ENCODE assay signal across 12 cellular contexts in the genomic region with DNA sequence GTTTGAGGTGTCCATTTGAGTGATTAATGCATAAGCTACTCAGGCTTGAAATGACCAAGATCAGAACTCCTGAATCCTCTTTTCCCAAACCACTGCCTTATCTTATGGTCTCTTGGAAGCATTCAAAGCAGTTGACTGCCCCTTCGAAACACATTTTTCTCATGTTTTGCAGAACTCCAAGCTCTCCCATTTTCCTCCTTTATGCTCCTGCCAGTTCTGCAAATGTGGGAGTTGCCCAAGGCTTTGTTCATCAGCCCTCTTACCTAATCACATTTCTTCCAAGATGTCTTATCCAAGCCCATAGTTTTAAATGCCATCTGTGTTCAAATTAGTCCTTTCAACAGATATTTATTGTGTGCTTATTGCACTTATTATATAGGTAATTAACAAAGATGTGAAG. TPM values are rescaled to one million over a fixed set of nuclear protein-coding genes. Genes with fewer than 3 reads are reported as not detected.
DNase-seq lines count a peak whose midpoint lies in the region; ATAC-seq, FAIRE-seq and TF ChIP-seq lines count a peak whose summit lies in the region.
"Had no signal": no experiment of that assay in that cellular context is flagged by ENCODE, and none has a peak within 500 bp of the region (broad histone marks: within the 10 kb centered on the region; RNA-seq: fewer than 3 reads in every experiment).

No MANE protein-coding gene starts in this region.

- no peak overlapping the region for H3K4me2 ChIP-seq in IMR-90 (ENCODE audit: low read depth, low read length)

- WGBS in IMR-90 (ENCODE audit: extremely low coverage in 2 of 2, insufficient read length in 1 of 2), 2 experiments, result 100% methylated on average over 1 of the region's 1 CpG; no CpG with 5 or more reads in 1 of the 2 experiments

- TF ChIP-seq POLR2A in IMR-90 (IDR thresholded peaks at IDR 0.05; ENCODE audit: low read depth, low read length), result no peak
- no peak for TF ChIP-seq POLR2A in H54 (IDR thresholded peaks at IDR 0.05; ENCODE audit: low read depth, low read length)

- H4K8ac ChIP-seq in IMR-90 (ENCODE audit: low read depth in 2 of 2, low read length in 2 of 2), result no peak overlapping the region

- intact Hi-C loops in IMR-90 (cut with micrococcal nuclease), result no loop called here

- peaks cover 28 to 69% of the 10 kb centered on the region in 2 experiments for H3K79me1 ChIP-seq in IMR-90 (ENCODE audit: low read depth in 1 of 2, low read length in 2 of 2)

- no peak for ATAC-seq in IMR-90 (ENCODE audit: low read depth)
- ATAC-seq in activated naive CD8-positive, alpha-beta T cell treated with anti-CD3 and anti-CD28 coated beads, Interleukin-2, amount 50 U/mL, for 24 hours, result no peak
- no peak for ATAC-seq in natural killer cell treated with Interleukin-12 subunit alpha and Interleukin-12 subunit beta and Interleukin-15 and Interleukin-18, amount 100 ng/mL, for 72 hours

- H2BK15ac ChIP-seq in IMR-90 (ENCODE audit: low read depth, low read length), result no peak overlapping the region

- no peak overlapping the region for H4K91ac ChIP-seq in IMR-90 (ENCODE audit: insufficient read depth, low read depth, low read length)

- H2BK20ac ChIP-seq in IMR-90 (ENCODE audit: low read depth, low read length), result no peak overlapping the region

- in situ Hi-C loops in IMR-90 (cut with MboI; ENCODE audit: low sequenced_read_pairs), result loop anchor here (5.0 kb wide), 1 partner anchor 130 kb away; the partner anchor contains the start of gene KLHDC2

- peaks cover 8% of the 10 kb centered on the region; the same call in 1 of the 2 replicates for H3K36me3 ChIP-seq in IMR-90 (ENCODE audit: control insufficient read depth, insufficient read depth, low read length)
- H3K36me3 ChIP-seq: uterus had no signal

- no peak overlapping the region for H3K4me3 ChIP-seq in IMR-90 (ENCODE audit: insufficient read depth, low read depth, low read length)
- H3K4me3 ChIP-seq: MG63, uterus had no signal

- H3K27me3 ChIP-seq in IMR-90 (ENCODE audit: control insufficient read depth, insufficient read depth, low read length), result no peaks in the 10 kb centered on the region
- H3K27me3 ChIP-seq: MG63, uterus had no signal

- H3K4me1 Mint-ChIP-seq in T-helper 2 cell treated with Interferon-gamma antibody and Interleukin-4, amounts not matched to agents 5 μg/mL and 100 μg/mL, for 36 hours (ENCODE audit: low read depth), result peaks cover 29% of the 10 kb centered on the region
- peaks cover 51% of the 10 kb centered on the region for H3K4me1 Mint-ChIP-seq in activated naive CD8-positive, alpha-beta T cell treated with anti-CD3 and anti-CD28 coated beads, Interleukin-2, amount 50 U/mL, for 24 hours
- H3K4me1 Mint-ChIP-seq in natural killer cell treated with Interleukin-12 subunit alpha and Interleukin-12 subunit beta and Interleukin-15 and Interleukin-18, amount 100 ng/mL, for 72 hours (ENCODE audit: low read depth in 2 of 2), result peaks cover 26 to 52% of the 10 kb centered on the region in 2 donors

- no peak overlapping the region for H2AFZ ChIP-seq in IMR-90 (replicated peaks; ENCODE audit: low read length, poor library complexity)

- peak overlapping the region; percentile 54 for H3K4me3 Mint-ChIP-seq in T-helper 2 cell treated with Interferon-gamma antibody and Interleukin-4, amounts not matched to agents 5 μg/mL and 100 μg/mL, for 36 hours
- H3K4me3 Mint-ChIP-seq in activated naive CD8-positive, alpha-beta T cell treated with anti-CD3 and anti-CD28 coated beads, Interleukin-2, amount 50 U/mL, for 24 hours, result peak overlapping the region; percentile 99
- peak overlapping the region; percentile 99 for H3K4me3 Mint-ChIP-seq in natural killer cell treated with Interleukin-12 subunit alpha and Interleukin-12 subunit beta and Interleukin-15 and Interleukin-18, amount 100 ng/mL, for 72 hours

- dilution Hi-C loops in IMR-90 (cut with HindIII; ENCODE audit: low sequenced_read_pairs, unreplicated experiment), result no loop called here

- no peak overlapping the region for H2AK9ac ChIP-seq in IMR-90 (replicated peaks; ENCODE audit: low read depth, low read length, poor library complexity)

- TF ChIP-seq RAD21 in IMR-90 (IDR thresholded peaks at IDR 0.05; ENCODE audit: low read length), result no peak

- H3K9me1 ChIP-seq in IMR-90 (ENCODE audit: insufficient read depth, low read length), result peaks cover 8% of the 10 kb centered on the region

- POLR2A ChIA-PET in IMR-90 (lab: Charles Lee; ENCODE audit: unreplicated experiment), result no interaction called here

- H3K9me3 Mint-ChIP-seq in T-helper 2 cell treated with Interferon-gamma antibody and Interleukin-4, amounts not matched to agents 5 μg/mL and 100 μg/mL, for 36 hours, result no peaks in the 10 kb centered on the region
- H3K9me3 Mint-ChIP-seq in activated naive CD8-positive, alpha-beta T cell treated with anti-CD3 and anti-CD28 coated beads, Interleukin-2, amount 50 U/mL, for 24 hours, result no peaks in the 10 kb centered on the region
- no peaks in the 10 kb centered on the region for H3K9me3 Mint-ChIP-seq in natural killer cell treated with Interleukin-12 subunit alpha and Interleukin-12 subunit beta and Interleukin-15 and Interleukin-18, amount 100 ng/mL, for 72 hours

- H3K27me3 Mint-ChIP-seq in T-helper 2 cell treated with Interferon-gamma antibody and Interleukin-4, amounts not matched to agents 5 μg/mL and 100 μg/mL, for 36 hours (ENCODE audit: low read depth), result no peaks in the 10 kb centered on the region
- no peaks in the 10 kb centered on the region for H3K27me3 Mint-ChIP-seq in activated naive CD8-positive, alpha-beta T cell treated with anti-CD3 and anti-CD28 coated beads, Interleukin-2, amount 50 U/mL, for 24 hours
- H3K27me3 Mint-ChIP-seq in natural killer cell treated with Interleukin-12 subunit alpha and Interleukin-12 subunit beta and Interleukin-15 and Interleukin-18, amount 100 ng/mL, for 72 hours, result no peaks in the 10 kb centered on the region

- H3K4me1 ChIP-seq in IMR-90 (ENCODE audit: control insufficient read depth, insufficient read depth, low read length), result peaks cover 2% of the 10 kb centered on the region; the same call in 1 of the 2 replicates

- no peak overlapping the region for H2BK5ac ChIP-seq in IMR-90 (ENCODE audit: low read depth, low read length, poor library complexity, severe bottlenecking)

- CTCF ChIA-PET in IMR-90 (lab: Yijun Ruan, JAX), result no interaction called here

- no peak for DNase-seq in T-helper 2 cell treated with Interferon-gamma antibody and Interleukin-4, amounts not matched to agents 5 μg/mL and 100 μg/mL, for 36 hours (ENCODE audit: low spot score)
- DNase-seq in T-helper 2 cell (no peak), IMR-90 (no peak), foreskin melanocyte (no peak), SKM-1 (lab: John Stamatoyannopoulos, UW; ENCODE audit: unreplicated experiment) (no peak), H54 (ENCODE audit: insufficient read length, low spot score) (no peak)
- no peak for DNase-seq in activated naive CD8-positive, alpha-beta T cell treated with anti-CD3 and anti-CD28 coated beads, Interleukin-2, amount 50 U/mL, for 24 hours
- DNase-seq in natural killer cell treated with Interleukin-12 subunit alpha and Interleukin-12 subunit beta and Interleukin-15 and Interleukin-18, amount 100 ng/mL, for 72 hours (ENCODE audit: low spot score), result no peak
- DNase-seq: activated CD8-positive, alpha-beta memory T cell treated with anti-CD3 and anti-CD28 coated beads for 24 hours; MG63; posterior cingulate gyrus; uterus had no signal

- no peak overlapping the region for H2AK5ac ChIP-seq in IMR-90 (ENCODE audit: low read depth, low read length)

- peak overlapping the region; percentile 59 for H3K27ac Mint-ChIP-seq in T-helper 2 cell treated with Interferon-gamma antibody and Interleukin-4, amounts not matched to agents 5 μg/mL and 100 μg/mL, for 36 hours
- peak overlapping the region; percentile 71 for H3K27ac Mint-ChIP-seq in activated naive CD8-positive, alpha-beta T cell treated with anti-CD3 and anti-CD28 coated beads, Interleukin-2, amount 50 U/mL, for 24 hours
- peak overlapping the region; percentile 90 to 96 for H3K27ac Mint-ChIP-seq in natural killer cell treated with Interleukin-12 subunit alpha and Interleukin-12 subunit beta and Interleukin-15 and Interleukin-18, amount 100 ng/mL, for 72 hours

- no peaks in the 10 kb centered on the region for H3K9me3 ChIP-seq in IMR-90 (ENCODE audit: control insufficient read depth, insufficient read depth, low read length)
- H3K9me3 ChIP-seq: MG63, uterus had no signal

- H3K9ac ChIP-seq in IMR-90 (ENCODE audit: low read depth, low read length), result no peak overlapping the region

- H3K14ac ChIP-seq in IMR-90 (replicated peaks; ENCODE audit: low read depth, low read length), result no peak overlapping the region

- no peak for FAIRE-seq in H54 (lab: Jason Lieb, UNC)

- no peak overlapping the region for H3K18ac ChIP-seq in IMR-90 (ENCODE audit: low read depth, low read length)

- H2BK120ac ChIP-seq in IMR-90 (ENCODE audit: low read depth, low read length), result no peak overlapping the region

- no peak for TF ChIP-seq CTCF in IMR-90 (conservative IDR thresholded peaks at IDR 0.05; ENCODE audit: low read depth, low read length)

- peaks cover 28% of the 10 kb centered on the region for H4K20me1 ChIP-seq in IMR-90 (ENCODE audit: insufficient read depth, low read length)

- peak overlapping the region; percentile 51 for H3K23ac ChIP-seq in IMR-90 (ENCODE audit: low read depth, low read length)

- peaks cover 32% of the 10 kb centered on the region for H3K36me3 Mint-ChIP-seq in T-helper 2 cell treated with Interferon-gamma antibody and Interleukin-4, amounts not matched to agents 5 μg/mL and 100 μg/mL, for 36 hours (ENCODE audit: low read depth)
- H3K36me3 Mint-ChIP-seq in activated naive CD8-positive, alpha-beta T cell treated with anti-CD3 and anti-CD28 coated beads, Interleukin-2, amount 50 U/mL, for 24 hours (ENCODE audit: low read depth), result peaks cover 52% of the 10 kb centered on the region
- H3K36me3 Mint-ChIP-seq in natural killer cell treated with Interleukin-12 subunit alpha and Interleukin-12 subunit beta and Interleukin-15 and Interleukin-18, amount 100 ng/mL, for 72 hours, result peaks cover 18% of the 10 kb centered on the region

- no peak overlapping the region for H3K56ac ChIP-seq in IMR-90 (ENCODE audit: extremely low read depth, insufficient read depth, low read length)

- H3K4ac ChIP-seq in IMR-90 (ENCODE audit: low read depth, low read length), result no peak overlapping the region

- H4K5ac ChIP-seq in IMR-90 (ENCODE audit: low read depth, low read length), result no peak overlapping the region

- BruUV-seq in IMR-90 (replicated peaks; lab: Mats Ljungman, UMichigan), result no TSS peak

- no peak overlapping the region for H3K27ac ChIP-seq in IMR-90 (ENCODE audit: insufficient read depth, low read length)

RNA-seq across cellular contexts. Expression of gene DNAAF2, which starts 1.8 kb away (rescaled TPM):
- 4.1 and 7.5 TPM in 2 replicates for total RNA-seq in IMR-90 (2012; rRNA removed)
- 4.7 and 4.9 TPM in 2 replicates for polyA plus RNA-seq in IMR-90 (2012; rRNA removed)
- 5.0 and 5.1 TPM in 2 replicates for polyA plus RNA-seq in IMR-90 (2012; cell fraction: cytosol; rRNA removed)
- polyA plus RNA-seq in IMR-90 (2012; cell fraction: nucleus; rRNA removed; ENCODE audit: low replicate concordance), result 2.1 and 3.5 TPM in 2 replicates
- 10 to 100 TPM in 1 of 2 donors, 1 to 10 TPM in 1; 6.2 to 11.9 TPM for total RNA-seq in natural killer cell treated with Interleukin-12 subunit alpha and Interleukin-12 subunit beta and Interleukin-15 and Interleukin-18, amount 100 ng/mL, for 72 hours

RNA-seq across cellular contexts. Expression of gene MGAT2, which starts 16.3 kb away (rescaled TPM):
- total RNA-seq in IMR-90 (2012; rRNA removed), result 67.6 and 73.6 TPM in 2 replicates
- 35.0 and 36.6 TPM in 2 replicates for polyA plus RNA-seq in IMR-90 (2012; rRNA removed)
- polyA plus RNA-seq in IMR-90 (2012; cell fraction: cytosol; rRNA removed), result 33.2 and 53.2 TPM in 2 replicates
- 8.3 and 10.4 TPM in 2 replicates for polyA plus RNA-seq in IMR-90 (2012; cell fraction: nucleus; rRNA removed; ENCODE audit: low replicate concordance)
- 10 to 100 TPM; 76.3 to 93.6 TPM for total RNA-seq in natural killer cell treated with Interleukin-12 subunit alpha and Interleukin-12 subunit beta and Interleukin-15 and Interleukin-18, amount 100 ng/mL, for 72 hours

RNA-seq across cellular contexts. Expression of gene RPL36AL, which starts 16.4 kb away (rescaled TPM):
- total RNA-seq in IMR-90 (2012; rRNA removed), result 129 and 249 TPM in 2 replicates
- 313 and 346 TPM in 2 replicates for polyA plus RNA-seq in IMR-90 (2012; rRNA removed)
- 59.6 and 120 TPM in 2 replicates for polyA plus RNA-seq in IMR-90 (2012; cell fraction: cytosol; rRNA removed)
- 7.6 and 69.5 TPM in 2 replicates for polyA plus RNA-seq in IMR-90 (2012; cell fraction: nucleus; rRNA removed; ENCODE audit: low replicate concordance)
- 100 to 1,000 TPM; 186 to 188 TPM for total RNA-seq in natural killer cell treated with Interleukin-12 subunit alpha and Interleukin-12 subunit beta and Interleukin-15 and Interleukin-18, amount 100 ng/mL, for 72 hours

RNA-seq across cellular contexts. Expression of gene LRR1, which starts 38.1 kb away (rescaled TPM):
- total RNA-seq in IMR-90 (2012; rRNA removed), result 20.8 and 28.3 TPM in 2 replicates
- 11.6 and 13.1 TPM in 2 replicates for polyA plus RNA-seq in IMR-90 (2012; rRNA removed)
- polyA plus RNA-seq in IMR-90 (2012; cell fraction: cytosol; rRNA removed), result 6.7 and 7.4 TPM in 2 replicates
- 2.3 and 4.7 TPM in 2 replicates for polyA plus RNA-seq in IMR-90 (2012; cell fraction: nucleus; rRNA removed; ENCODE audit: low replicate concordance)
- 10 to 100 TPM; 28.7 to 48.4 TPM for total RNA-seq in natural killer cell treated with Interleukin-12 subunit alpha and Interleukin-12 subunit beta and Interleukin-15 and Interleukin-18, amount 100 ng/mL, for 72 hours

RNA-seq across cellular contexts. Expression of gene RPS29, which starts 50.7 kb away (rescaled TPM):
- total RNA-seq in IMR-90 (2012; rRNA removed), result 318 and 794 TPM in 2 replicates
- polyA plus RNA-seq in IMR-90 (2012; rRNA removed), result 8,930 and 10,393 TPM in 2 replicates
- 10.7 and 2,863 TPM in 2 replicates for polyA plus RNA-seq in IMR-90 (2012; cell fraction: cytosol; rRNA removed)
- polyA plus RNA-seq in IMR-90 (2012; cell fraction: nucleus; rRNA removed; ENCODE audit: low replicate concordance), result 714 and 2,229 TPM in 2 replicates
- total RNA-seq in natural killer cell treated with Interleukin-12 subunit alpha and Interleukin-12 subunit beta and Interleukin-15 and Interleukin-18, amount 100 ng/mL, for 72 hours, result 1,000 to 10,000 TPM in 1 of 2 donors, 100 to 1,000 TPM in 1; 518 to 1,286 TPM
